In the genomic region with DNA sequence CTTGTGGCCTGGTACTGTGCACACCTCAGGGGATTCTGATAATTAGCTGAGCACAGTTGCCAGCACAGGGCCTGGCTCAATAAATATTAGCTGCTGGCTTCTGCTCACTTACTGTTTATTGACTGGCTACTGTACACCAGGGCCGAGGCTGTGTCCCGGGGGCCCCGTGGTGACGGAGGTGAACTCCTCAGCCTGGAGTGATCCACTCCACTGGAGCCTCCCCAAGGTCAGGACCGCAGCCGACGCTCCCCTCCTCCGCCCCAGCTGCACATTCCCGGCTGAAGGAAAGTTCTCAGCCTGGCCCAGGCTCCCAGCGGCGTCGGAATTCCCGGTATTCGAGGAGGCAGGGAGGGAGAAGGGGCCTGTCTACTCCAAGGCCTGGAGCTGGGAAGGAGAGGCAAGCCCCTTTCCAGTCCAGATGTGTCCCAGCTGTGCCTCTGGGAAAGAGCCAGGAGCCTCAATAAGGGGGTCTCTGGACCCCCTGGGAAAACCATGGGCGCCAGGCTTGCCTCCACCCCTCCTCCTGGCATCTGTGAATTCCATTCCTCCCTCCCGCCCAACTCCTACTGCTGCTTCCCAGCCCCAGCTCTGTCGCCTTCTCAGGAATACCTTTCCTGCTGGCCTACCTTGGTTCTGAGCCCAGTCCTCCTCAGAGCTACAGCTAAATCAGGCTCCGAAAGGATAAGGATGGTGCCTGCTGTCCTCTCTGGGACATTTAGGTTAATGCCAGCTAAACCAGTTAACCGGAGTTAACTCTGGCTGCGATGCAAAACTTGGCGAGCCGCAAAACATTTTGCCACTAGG, we compare ENCODE assay signal across 1 cellular context.
TF ChIP-seq lines count a peak whose summit lies in the region.

No MANE protein-coding gene starts in this region.

TF ChIP-seq in H1, 55 proteins besides CTCF, POLR2A, EP300 and RAD21:
- TF ChIP-seq TAF1 (IDR thresholded peaks at IDR 0.05; ENCODE audit: low read depth, low read length) (peak; percentile 36; the same call in 1 of the 2 replicates), TEAD4 (IDR thresholded peaks at IDR 0.05; ENCODE audit: low read depth, low read length) (peak; percentile 99), CHD2 (IDR thresholded peaks at IDR 0.05; ENCODE audit: low read length) (no peak; the same call in 1 of the 2 replicates), POLR2AphosphoS5 (IDR thresholded peaks at IDR 0.05; ENCODE audit: low read depth, low read length) (peak; percentile 76), BRCA1 (IDR thresholded peaks at IDR 0.05; ENCODE audit: low read depth, low read length) (0 out of 2 replicates have a peak, but pooled peaks have one; percentile 10), JUN (IDR thresholded peaks at IDR 0.05; ENCODE audit: low read depth, low read length) (no peak), ASH2L (IDR thresholded peaks at IDR 0.05; ENCODE audit: low read length) (peak; percentile 91), RBBP5 (IDR thresholded peaks at IDR 0.05; ENCODE audit: borderline replicate concordance, low read depth, low read length) (peak; percentile 90), SIN3A (conservative IDR thresholded peaks at IDR 0.05 in 1 of 2, IDR thresholded peaks at IDR 0.05 in 1 of 2; ENCODE audit: low read depth in 1 of 2, low read length in 2 of 2) (peak; percentile 69 to 73; a peak in 2 of 4 replicates), HDAC2 (IDR thresholded peaks at IDR 0.05; ENCODE audit: borderline replicate concordance in 1 of 2, low read depth in 2 of 2, low read length in 2 of 2) (0 out of 4 replicates have a peak, but pooled peaks of 1 of the 2 experiments have one; percentile 12), RFX5 (IDR thresholded peaks at IDR 0.05; ENCODE audit: borderline replicate concordance, low read depth, low read length) (0 out of 2 replicates have a peak, but pooled peaks have one; percentile 18), TBP (IDR thresholded peaks at IDR 0.05; ENCODE audit: low read depth, low read length) (peak; percentile 69; the same call in 1 of the 2 replicates), YY1 (IDR thresholded peaks at IDR 0.05; ENCODE audit: low read depth, low read length) (0 out of 2 replicates have a peak, but pooled peaks have one; percentile 29), CTBP2 (IDR thresholded peaks at IDR 0.05; ENCODE audit: borderline replicate concordance, insufficient read depth, insufficient read length, low read length) (peak; percentile 83), SP4 (IDR thresholded peaks at IDR 0.05; ENCODE audit: low read length) (no peak), TCF12 (IDR thresholded peaks at IDR 0.05; ENCODE audit: low read depth, low read length) (peak; percentile 97), EGR1 (IDR thresholded peaks at IDR 0.05; ENCODE audit: borderline replicate concordance, low read depth, low read length) (no peak), SP1 (IDR thresholded peaks at IDR 0.05; ENCODE audit: low read depth, low read length) (peak; percentile 88)
- TF ChIP-seq, protein P1, sequence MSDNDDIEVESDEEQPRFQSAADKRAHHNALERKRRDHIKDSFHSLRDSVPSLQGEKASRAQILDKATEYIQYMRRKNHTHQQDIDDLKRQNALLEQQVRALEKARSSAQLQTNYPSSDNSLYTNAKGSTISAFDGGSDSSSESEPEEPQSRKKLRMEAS (IDR thresholded peaks at IDR 0.05), result 0 out of 2 replicates have a peak, but pooled peaks have one; percentile 15
